ENCODE assay signal across 16 cellular contexts in the genomic region with DNA sequence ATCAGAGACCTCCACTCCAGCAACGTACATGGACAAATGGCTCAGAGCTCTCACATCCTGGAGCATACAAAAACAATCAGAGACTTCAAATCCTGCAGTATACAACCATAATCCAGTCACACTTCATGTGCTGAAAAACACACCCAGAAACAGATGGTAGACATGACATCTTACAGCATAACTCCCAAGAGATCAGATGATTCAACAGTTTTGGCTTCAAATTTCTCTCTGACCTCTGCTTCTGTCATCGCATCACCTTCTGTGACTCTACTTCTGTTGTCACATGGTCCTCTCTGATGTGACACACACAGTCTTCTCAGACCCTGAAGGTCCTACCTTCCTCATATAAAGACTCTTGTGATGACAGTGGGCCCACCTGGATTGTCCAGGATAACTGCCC. TPM values are rescaled to one million over a fixed set of nuclear protein-coding genes. Genes with fewer than 3 reads are reported as not detected.
DNase-seq lines count a peak whose midpoint lies in the region; ATAC-seq, FAIRE-seq and TF ChIP-seq lines count a peak whose summit lies in the region.
"Had no signal": no experiment of that assay in that cellular context is flagged by ENCODE, and none has a peak within 500 bp of the region (broad histone marks: within the 10 kb centered on the region; RNA-seq: fewer than 3 reads in every experiment).

No MANE protein-coding gene starts in this region.

- H4K20me1 ChIP-seq in H9 (ENCODE audit: control insufficient read depth, insufficient read depth, insufficient read length) = no peaks in the 10 kb centered on the region

- H2BK120ac ChIP-seq in H9 (ENCODE audit: low read depth, low read length, poor library complexity, severe bottlenecking) = no peak overlapping the region

- H4K8ac ChIP-seq in H9 (replicated peaks; ENCODE audit: insufficient read length, low read depth, low read length) = no peak overlapping the region

- TF ChIP-seq EP300 in gastroesophageal sphincter (IDR thresholded peaks at IDR 0.05) = no peak

- no peak overlapping the region for H4K91ac ChIP-seq in H9 (ENCODE audit: insufficient read length, low read depth, low read length)

- no peaks in the 10 kb centered on the region for H3K9me3 ChIP-seq in CD4-positive, alpha-beta memory T cell (ENCODE audit: control insufficient read depth in 1 of 2, low read length in 2 of 2)
- H3K9me3 ChIP-seq in H9 (ENCODE audit: control insufficient read depth, low read depth, low read length) (peaks cover 50% of the 10 kb centered on the region), gastroesophageal sphincter (no peaks in the 10 kb centered on the region)

- no peak for DNase-seq in CD4-positive, alpha-beta memory T cell
- DNase-seq in H9 = no peak
- no peak for DNase-seq in activated naive CD8-positive, alpha-beta T cell treated with anti-CD3 and anti-CD28 coated beads, Interleukin-2, amount 10 ng/mL, durations not matched to agents 7 days and 5 days
- DNase-seq in urothelium cell line (ENCODE audit: low spot score) = no peak
- DNase-seq in NOMO-1 treated with dmso at 0.1 percent for 144 hours (lab: John Stamatoyannopoulos, UW; ENCODE audit: unreplicated experiment) = no peak
- DNase-seq: Kasumi-1, PC-9, substantia nigra had no signal

- no peak for ATAC-seq in activated naive CD8-positive, alpha-beta T cell treated with anti-CD3 and anti-CD28 coated beads, Interleukin-2, amount 10 ng/mL, durations not matched to agents 7 days and 5 days (ENCODE audit: low read depth)
- ATAC-seq in gastroesophageal sphincter (peak; percentile 57), GM18520 (IDR thresholded peaks at IDR 0.05; ENCODE audit: unreplicated experiment) (no peak), GM21723 (IDR thresholded peaks at IDR 0.05; ENCODE audit: unreplicated experiment) (no peak)
- ATAC-seq: GM12878 had no signal

- peak overlapping the region; percentile 83 to 97 (median 95) for H3K27ac Mint-ChIP-seq in CD4-positive, alpha-beta memory T cell
- H3K27ac Mint-ChIP-seq in H9 = no peak overlapping the region
- H3K27ac Mint-ChIP-seq in activated naive CD8-positive, alpha-beta T cell treated with anti-CD3 and anti-CD28 coated beads, Interleukin-2, amount 10 ng/mL, durations not matched to agents 7 days and 5 days = peak overlapping the region; percentile 94
- H3K27ac Mint-ChIP-seq: memory B cell, progenitor cell of endocrine pancreas had no signal

- H3K27me3 Mint-ChIP-seq in CD4-positive, alpha-beta memory T cell = no peaks in the 10 kb centered on the region
- peaks cover 48% of the 10 kb centered on the region for H3K27me3 Mint-ChIP-seq in H9 (ENCODE audit: low read depth)
- H3K27me3 Mint-ChIP-seq in activated naive CD8-positive, alpha-beta T cell treated with anti-CD3 and anti-CD28 coated beads, Interleukin-2, amount 10 ng/mL, durations not matched to agents 7 days and 5 days = no peaks in the 10 kb centered on the region
- H3K27me3 Mint-ChIP-seq: memory B cell had no signal

- no peak overlapping the region for H3K4ac ChIP-seq in H9 (ENCODE audit: low read depth, low read length)

- CTCF ChIA-PET in CD4-positive, alpha-beta memory T cell (lab: Charles Lee; ENCODE audit: partially characterized antibody) = interaction anchor here (1.4 kb wide), 1 partner anchor 32 kb away, joined by 4 read pairs; a partner anchor contains a TSS

- H3K4me3 Mint-ChIP-seq in CD4-positive, alpha-beta memory T cell = peak overlapping the region; percentile 2 to 75 (median 47)
- no peak overlapping the region for H3K4me3 Mint-ChIP-seq in H9
- peak overlapping the region; percentile 53 for H3K4me3 Mint-ChIP-seq in activated naive CD8-positive, alpha-beta T cell treated with anti-CD3 and anti-CD28 coated beads, Interleukin-2, amount 10 ng/mL, durations not matched to agents 7 days and 5 days
- H3K4me3 Mint-ChIP-seq: memory B cell had no signal

- peak overlapping the region; percentile 62 for H3K56ac ChIP-seq in H9 (ENCODE audit: insufficient read length, low read depth, low read length)

- TF ChIP-seq CTCF in H9 (conservative IDR thresholded peaks at IDR 0.05) = no peak
- no peak for TF ChIP-seq CTCF in gastroesophageal sphincter (IDR thresholded peaks at IDR 0.05)

- peak overlapping the region; percentile 47 for H3K27ac ChIP-seq in CD4-positive, alpha-beta memory T cell (ENCODE audit: low read depth, low read length)
- H3K27ac ChIP-seq in H9 (ENCODE audit: insufficient read length, low read depth, low read length) (no peak overlapping the region), gastroesophageal sphincter (no peak overlapping the region)
- H3K27ac ChIP-seq: PC-9 had no signal

- no peak overlapping the region for H3K14ac ChIP-seq in H9 (ENCODE audit: insufficient read depth, low read length)

- H3K4me2 ChIP-seq in H9 (ENCODE audit: insufficient read depth, insufficient read length, low read length) = no peak overlapping the region
- H3K4me2 ChIP-seq: PC-9 had no signal

- peaks cover 0 to 3% of the 10 kb centered on the region in 2 donors for H3K36me3 Mint-ChIP-seq in CD4-positive, alpha-beta memory T cell
- peaks cover 0 to 4% (median 2%) of the 10 kb centered on the region in 3 experiments; a peak in 4 of 7 replicates for H3K36me3 Mint-ChIP-seq in H9 (ENCODE audit: insufficient read depth in 1 of 3, low read depth in 3 of 3)
- H3K36me3 Mint-ChIP-seq in activated naive CD8-positive, alpha-beta T cell treated with anti-CD3 and anti-CD28 coated beads, Interleukin-2, amount 10 ng/mL, durations not matched to agents 7 days and 5 days = peaks cover 60% of the 10 kb centered on the region

- no peak for TF ChIP-seq POLR2A in gastroesophageal sphincter (IDR thresholded peaks at IDR 0.05)

- H3K4me1 ChIP-seq in CD4-positive, alpha-beta memory T cell (ENCODE audit: insufficient read depth, low read length) = peaks cover 90% of the 10 kb centered on the region
- no peaks in the 10 kb centered on the region for H3K4me1 ChIP-seq in H9 (ENCODE audit: insufficient read depth, low read length)
- no peaks in the 10 kb centered on the region for H3K4me1 ChIP-seq in gastroesophageal sphincter

- peaks cover 0 to 1% (median 0%) of the 10 kb centered on the region in 8 donors for H3K9me3 Mint-ChIP-seq in CD4-positive, alpha-beta memory T cell
- H3K9me3 Mint-ChIP-seq in H9 = peaks cover 77 to 78% of the 10 kb centered on the region in 2 experiments
- H3K9me3 Mint-ChIP-seq in activated naive CD8-positive, alpha-beta T cell treated with anti-CD3 and anti-CD28 coated beads, Interleukin-2, amount 10 ng/mL, durations not matched to agents 7 days and 5 days = peaks cover 26% of the 10 kb centered on the region
- H3K9me3 Mint-ChIP-seq: memory B cell had no signal

- no peak overlapping the region for H3K9ac ChIP-seq in H9 (ENCODE audit: extremely low read depth, insufficient read length, low read length)

- no peak overlapping the region for H2BK20ac ChIP-seq in H9 (ENCODE audit: low read depth, low read length, poor library complexity, severe bottlenecking)

- H3K4me3 ChIP-seq in CD4-positive, alpha-beta memory T cell (ENCODE audit: low read length in 2 of 2) = no peak overlapping the region
- no peak overlapping the region for H3K4me3 ChIP-seq in gastroesophageal sphincter
- H3K4me3 ChIP-seq: GM12878, PC-9 had no signal

- H4K5ac ChIP-seq in H9 (ENCODE audit: insufficient read length, low read depth, low read length) = no peak overlapping the region

- H3K4me1 Mint-ChIP-seq in CD4-positive, alpha-beta memory T cell = peaks cover 76 to 85% (median 80%) of the 10 kb centered on the region in 4 donors
- H3K4me1 Mint-ChIP-seq in H9 = no peaks in the 10 kb centered on the region
- H3K4me1 Mint-ChIP-seq in activated naive CD8-positive, alpha-beta T cell treated with anti-CD3 and anti-CD28 coated beads, Interleukin-2, amount 10 ng/mL, durations not matched to agents 7 days and 5 days = peaks cover 53% of the 10 kb centered on the region

- no peak overlapping the region for H3K18ac ChIP-seq in H9 (ENCODE audit: insufficient read length, low read depth, low read length)

- H2BK12ac ChIP-seq in H9 (ENCODE audit: insufficient read length, low read depth, low read length) = no peak overlapping the region

- no peak overlapping the region for H3T11ph ChIP-seq in H9 (ENCODE audit: low read length)

- no peak overlapping the region for H2BK5ac ChIP-seq in H9 (ENCODE audit: insufficient read length, low read length)

- intact Hi-C loops in CD4-positive, alpha-beta memory T cell (cut with micrococcal nuclease) = no loop called here

- H3K23ac ChIP-seq in H9 (ENCODE audit: insufficient read length, low read depth, low read length) = no peak overlapping the region

- POLR2A ChIA-PET in CD4-positive, alpha-beta memory T cell (lab: Charles Lee; ENCODE audit: partially characterized antibody) = interaction anchor here (1.8 to 8.7 kb wide), 6 partner anchors 18 to 140 kb away, joined by 6 to 82 read pairs (median 22); a partner anchor contains a TSS
- POLR2A ChIA-PET in activated naive CD8-positive, alpha-beta T cell treated with anti-CD3 and anti-CD28 coated beads, Interleukin-2, amount 10 ng/mL, durations not matched to agents 7 days and 5 days (lab: Charles Lee) = interaction anchor here (0.5 to 5.3 kb wide), 2 partner anchors 22 to 202 kb away, joined by 3 to 31 read pairs; no protein-coding TSS in a partner anchor

- FAIRE-seq in urothelium cell line (lab: Jason Lieb, UNC) = no peak
- FAIRE-seq: D721Med, GM12878, TTC549 had no signal

- no peaks in the 10 kb centered on the region for H3K23me2 ChIP-seq in H9 (ENCODE audit: insufficient read length, low read depth, low read length, poor library complexity, severe bottlenecking)

- WGBS in H9 (ENCODE audit: extremely low coverage, insufficient read length, low lambda C conversion rate) = no CpG with 5 or more reads among the region's 2 CpGs
- WGBS in gastroesophageal sphincter (ENCODE audit: low coverage in 1 of 2), 2 donors = 43 to 50% methylated on average over 1 of the region's 2 CpGs

- H2AFZ ChIP-seq in H9 (ENCODE audit: low read length) = no peak overlapping the region
- H2AFZ ChIP-seq: PC-9 had no signal

- no peak overlapping the region for H2AK5ac ChIP-seq in H9 (ENCODE audit: insufficient read length, low read length)

- H3K36me3 ChIP-seq in CD4-positive, alpha-beta memory T cell (ENCODE audit: insufficient read depth, low read length) = no peaks in the 10 kb centered on the region
- H3K36me3 ChIP-seq in gastroesophageal sphincter = no peaks in the 10 kb centered on the region

- H2BK15ac ChIP-seq in H9 (ENCODE audit: low read depth, low read length) = no peak overlapping the region

- no peaks in the 10 kb centered on the region for H3K79me2 ChIP-seq in H9 (ENCODE audit: insufficient read depth, low read length)

- H3K79me1 ChIP-seq in H9 (ENCODE audit: insufficient read depth, low read depth, low read length, poor library complexity, severe bottlenecking) = no peaks in the 10 kb centered on the region

- no peaks in the 10 kb centered on the region for H3K27me3 ChIP-seq in CD4-positive, alpha-beta memory T cell (ENCODE audit: insufficient read depth, low read length)
- H3K27me3 ChIP-seq in H9 (ENCODE audit: insufficient read depth, low read length) = no peaks in the 10 kb centered on the region; the same call in 1 of the 2 replicates
- no peaks in the 10 kb centered on the region for H3K27me3 ChIP-seq in gastroesophageal sphincter

RNA-seq across cellular contexts. Expression of a gene that starts 18.5 kb away (rescaled TPM):
- total RNA-seq in CD4-positive, alpha-beta memory T cell = 10 to 100 TPM in 1 of 2 experiments, 1 to 10 TPM in 1; 8.7 to 10.2 TPM
- 10 to 100 TPM; 12.4 to 15.6 TPM for polyA plus RNA-seq in CD4-positive, alpha-beta memory T cell
- total RNA-seq in H9 (2021) = 16.2 and 17.4 TPM in 2 replicates
- 10 to 100 TPM; 25.4 to 26.8 TPM for total RNA-seq in activated naive CD8-positive, alpha-beta T cell treated with anti-CD3 and anti-CD28 coated beads, Interleukin-2, amount 10 ng/mL, durations not matched to agents 7 days and 5 days
- total RNA-seq in gastroesophageal sphincter = 10 to 100 TPM in 1 of 4 donors, 1 to 10 TPM in 3; 3.4 to 11.7 (median 5.1) TPM

RNA-seq across cellular contexts. Expression of a gene that starts 31.5 kb away (rescaled TPM):
- 100 to 1,000 TPM; 108 to 110 TPM for total RNA-seq in CD4-positive, alpha-beta memory T cell
- polyA plus RNA-seq in CD4-positive, alpha-beta memory T cell = 10 to 100 TPM; 13.4 to 33.8 TPM
- total RNA-seq in H9 (2021) (0.24 and 0.61 TPM in 2 replicates), gastroesophageal sphincter (1 to 10 TPM; 1.6 to 5.4 (median 3.7) TPM)
- 100 to 1,000 TPM; 142 to 146 TPM for total RNA-seq in activated naive CD8-positive, alpha-beta T cell treated with anti-CD3 and anti-CD28 coated beads, Interleukin-2, amount 10 ng/mL, durations not matched to agents 7 days and 5 days

RNA-seq across cellular contexts. Expression of a gene that starts 46.5 kb away (rescaled TPM):
- not detected for total RNA-seq in CD4-positive, alpha-beta memory T cell
- not detected for polyA plus RNA-seq in CD4-positive, alpha-beta memory T cell
- total RNA-seq in H9 (2021) (not detected in 2 replicates), gastroesophageal sphincter (not detected)
- total RNA-seq in activated naive CD8-positive, alpha-beta T cell treated with anti-CD3 and anti-CD28 coated beads, Interleukin-2, amount 10 ng/mL, durations not matched to agents 7 days and 5 days = not detected
- total RNA-seq: GM12878, PC-9, progenitor cell of endocrine pancreas had no signal
- polyA plus RNA-seq: GM12878 had no signal

Comparison
In these comparisons a context has a peak if more than half of its experiments do, and no peak if none do; other contexts are left out.
1. H3K27ac Mint-ChIP-seq: peak in CD4-positive, alpha-beta memory T cell (7 of 7) and activated naive CD8-positive, alpha-beta T cell treated with anti-CD3 and anti-CD28 coated beads, Interleukin-2, amount 10 ng/mL, durations not matched to agents 7 days and 5 days (single experiment); none in H9 (0 of 3).
2. H3K4me3 Mint-ChIP-seq: peak in CD4-positive, alpha-beta memory T cell (8 of 8) and activated naive CD8-positive, alpha-beta T cell treated with anti-CD3 and anti-CD28 coated beads, Interleukin-2, amount 10 ng/mL, durations not matched to agents 7 days and 5 days (single experiment); none in H9 (0 of 2).
3. RNA of a gene that starts 31.5 kb away (total RNA-seq): 142 to 146 TPM in activated naive CD8-positive, alpha-beta T cell treated with anti-CD3 and anti-CD28 coated beads, Interleukin-2, amount 10 ng/mL, durations not matched to agents 7 days and 5 days and 108 to 110 TPM in CD4-positive, alpha-beta memory T cell; 1.6 to 5.4 TPM in gastroesophageal sphincter and 0.24 to 0.61 TPM in H9; every median in the first group is over 10 times any median in the second.